8 cellular contexts compared by ENCODE assay signal in the genomic region with DNA sequence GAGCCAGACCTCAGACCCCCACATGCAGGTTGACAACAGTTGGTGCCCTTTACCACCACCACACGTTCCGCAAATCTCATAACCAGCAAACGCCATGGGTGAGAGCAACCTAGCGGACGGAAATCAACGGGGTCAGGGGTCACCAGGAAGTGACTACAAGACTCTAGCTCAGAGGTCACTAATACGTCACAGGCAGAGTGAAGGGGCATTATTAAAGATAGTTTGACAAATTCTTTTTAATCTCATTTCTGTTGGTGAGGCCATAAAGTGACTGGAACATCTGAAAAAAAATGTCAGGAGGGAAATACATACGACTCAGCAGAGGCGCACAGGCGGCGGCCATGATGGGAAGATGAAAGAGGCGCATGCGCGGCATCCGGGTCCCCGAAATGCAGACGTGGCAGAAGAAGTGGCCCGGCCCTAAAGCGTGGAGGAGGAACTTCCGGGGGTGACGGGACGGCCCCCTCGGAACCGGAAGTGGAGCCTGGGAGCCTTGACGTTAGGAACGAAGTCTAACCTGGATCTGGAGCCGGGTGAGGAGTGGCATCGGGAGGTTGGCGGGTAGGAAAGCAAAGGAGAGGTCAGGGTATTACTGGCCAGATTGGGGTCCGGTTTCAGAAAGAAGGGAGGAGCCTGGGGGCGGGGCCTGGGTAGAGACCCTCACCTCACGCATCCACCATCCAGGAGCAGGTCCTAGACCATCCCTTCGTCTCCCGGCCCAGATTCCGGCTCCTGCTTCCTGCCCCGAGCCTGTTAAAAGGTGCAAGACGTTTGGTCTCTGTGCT. TPM values are rescaled to one million over a fixed set of nuclear protein-coding genes. Genes with fewer than 3 reads are reported as not detected.
A peak's percentile ranks its signal among the peaks of the same experiment; 100 is the strongest.
DNase-seq lines count a peak whose midpoint lies in the region; ATAC-seq and TF ChIP-seq lines count a peak whose summit lies in the region.

A gene with protein sequence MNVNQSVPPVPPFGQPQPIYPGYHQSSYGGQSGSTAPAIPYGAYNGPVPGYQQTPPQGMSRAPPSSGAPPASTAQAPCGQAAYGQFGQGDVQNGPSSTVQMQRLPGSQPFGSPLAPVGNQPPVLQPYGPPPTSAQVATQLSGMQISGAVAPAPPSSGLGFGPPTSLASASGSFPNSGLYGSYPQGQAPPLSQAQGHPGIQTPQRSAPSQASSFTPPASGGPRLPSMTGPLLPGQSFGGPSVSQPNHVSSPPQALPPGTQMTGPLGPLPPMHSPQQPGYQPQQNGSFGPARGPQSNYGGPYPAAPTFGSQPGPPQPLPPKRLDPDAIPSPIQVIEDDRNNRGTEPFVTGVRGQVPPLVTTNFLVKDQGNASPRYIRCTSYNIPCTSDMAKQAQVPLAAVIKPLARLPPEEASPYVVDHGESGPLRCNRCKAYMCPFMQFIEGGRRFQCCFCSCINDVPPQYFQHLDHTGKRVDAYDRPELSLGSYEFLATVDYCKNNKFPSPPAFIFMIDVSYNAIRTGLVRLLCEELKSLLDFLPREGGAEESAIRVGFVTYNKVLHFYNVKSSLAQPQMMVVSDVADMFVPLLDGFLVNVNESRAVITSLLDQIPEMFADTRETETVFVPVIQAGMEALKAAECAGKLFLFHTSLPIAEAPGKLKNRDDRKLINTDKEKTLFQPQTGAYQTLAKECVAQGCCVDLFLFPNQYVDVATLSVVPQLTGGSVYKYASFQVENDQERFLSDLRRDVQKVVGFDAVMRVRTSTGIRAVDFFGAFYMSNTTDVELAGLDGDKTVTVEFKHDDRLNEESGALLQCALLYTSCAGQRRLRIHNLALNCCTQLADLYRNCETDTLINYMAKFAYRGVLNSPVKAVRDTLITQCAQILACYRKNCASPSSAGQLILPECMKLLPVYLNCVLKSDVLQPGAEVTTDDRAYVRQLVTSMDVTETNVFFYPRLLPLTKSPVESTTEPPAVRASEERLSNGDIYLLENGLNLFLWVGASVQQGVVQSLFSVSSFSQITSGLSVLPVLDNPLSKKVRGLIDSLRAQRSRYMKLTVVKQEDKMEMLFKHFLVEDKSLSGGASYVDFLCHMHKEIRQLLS (plus strand): TSS at position 468 of the 785 bp plus-strand sequence. CDS start 2,461 bp downstream, outside the sequence.

- H3K27ac ChIP-seq in CD4-positive, alpha-beta T cell (ENCODE audit: low read depth, low read length): peak within 1 kb of the TSS; percentile 90
- peak within 1 kb of the TSS; percentile 95 for H3K27ac ChIP-seq in lower lobe of right lung

- no peak for TF ChIP-seq CTCF in CD4-positive, alpha-beta T cell (IDR thresholded peaks at IDR 0.05)
- TF ChIP-seq CTCF in lower lobe of right lung (IDR thresholded peaks at IDR 0.05): no peak

- POLR2A ChIA-PET in CD4-positive, alpha-beta T cell (lab: Charles Lee): interaction anchor here (0.6 to 4.8 kb wide), 19 partner anchors 9 to 647 kb away, joined by 3 to 84 read pairs (median 4); a partner anchor contains a TSS

- H3K9me3 Mint-ChIP-seq in CD4-positive, alpha-beta T cell: no peaks in the 10 kb centered on the region

- H3K36me3 ChIP-seq in lower lobe of right lung: peaks cover 43% of the 10 kb centered on the region

- no peaks in the 10 kb centered on the region for H3K27me3 ChIP-seq in CD4-positive, alpha-beta T cell (ENCODE audit: control insufficient read depth, insufficient read depth, low read length)
- H3K27me3 ChIP-seq in lower lobe of right lung (ENCODE audit: low read depth): no peaks in the 10 kb centered on the region

- no peaks in the 10 kb centered on the region for H3K9me3 ChIP-seq in CD4-positive, alpha-beta T cell (ENCODE audit: control insufficient read depth, low read length)
- no peaks in the 10 kb centered on the region for H3K9me3 ChIP-seq in lower lobe of right lung

- CTCF ChIA-PET in CD4-positive, alpha-beta T cell (lab: Charles Lee): interaction anchor here (0.6 to 2.5 kb wide), 7 partner anchors 24 to 136 kb away, joined by 3 to 11 read pairs (median 3); a partner anchor contains a TSS

- intact Hi-C loops in CD4-positive, alpha-beta T cell (cut with DNase I, micrococcal nuclease): loop anchor here (1.0 to 10.0 kb wide), 10 partner anchors 13 to 1371 kb away; a partner anchor contains a TSS
- intact Hi-C loops in lower lobe of right lung (cut with DNase I): no loop called here

- H3K27me3 Mint-ChIP-seq in CD4-positive, alpha-beta T cell: no peaks in the 10 kb centered on the region

- peak; percentile 85 for ATAC-seq in CD4-positive, alpha-beta T cell (ENCODE audit: poor library complexity)
- ATAC-seq in GM19463 (IDR thresholded peaks at IDR 0.05; ENCODE audit: unreplicated experiment): peak; percentile 92
- peak; percentile 96 to 99 for ATAC-seq in lower lobe of right lung

- H3K4me1 Mint-ChIP-seq in CD4-positive, alpha-beta T cell (ENCODE audit: low read depth): peaks cover 41% of the 10 kb centered on the region

- peak within 1 kb of the TSS; percentile 99 for H3K4me3 Mint-ChIP-seq in CD4-positive, alpha-beta T cell

- H3K36me3 Mint-ChIP-seq in CD4-positive, alpha-beta T cell (ENCODE audit: low read depth): peaks cover 52% of the 10 kb centered on the region

- H3K4me3 ChIP-seq in lower lobe of right lung: peak within 1 kb of the TSS; percentile 77

- peak within 1 kb of the TSS; percentile 99 for H3K27ac Mint-ChIP-seq in CD4-positive, alpha-beta T cell

- peak; percentile 90 to 96 (median 94) for DNase-seq in CD4-positive, alpha-beta T cell
- DNase-seq in HS-27A (ENCODE audit: low read depth): peak; percentile 76
- peak; percentile 78 for DNase-seq in NK-92 (lab: John Stamatoyannopoulos, UW; ENCODE audit: unreplicated experiment)
- DNase-seq in activated CD8-positive, alpha-beta memory T cell treated with anti-CD3 and anti-CD28 coated beads for 1 hour (ENCODE audit: extremely low read depth in 1 of 2, low read depth in 1 of 2): peak; percentile 86 to 91
- peak; percentile 95 for DNase-seq in effector CD4-positive, alpha-beta T cell
- peak; percentile 97 for DNase-seq in lower lobe of right lung
- DNase-seq in stimulated activated CD4-positive, alpha-beta T cell treated with anti-CD3 and anti-CD28 coated beads, TNF-alpha, amount 100 ng/mL, for 24 hours (ENCODE audit: low read depth in 3 of 3): peak; percentile 91 to 94 (median 92)

- peaks cover 46% of the 10 kb centered on the region for H3K4me1 ChIP-seq in lower lobe of right lung

RNA-seq across cellular contexts. Expression of the gene that starts here (rescaled TPM):
- total RNA-seq in CD4-positive, alpha-beta T cell: 10 to 100 TPM; 52.0 to 54.2 TPM
- total RNA-seq in lower lobe of right lung: 71.4 TPM

Comparison
In these comparisons a context has a peak if more than half of its experiments do, and no peak if none do; other contexts are left out.
1. Peak in every context shown above with its lines: DNase-seq, ATAC-seq, H3K4me3 ChIP-seq and H3K27ac ChIP-seq.